In genomic region chr1:48789903-48790302, GRCh38 we compare ENCODE assay signal across 13 cellular contexts. TPM values are rescaled to one million over a fixed set of nuclear protein-coding genes. Genes with fewer than 3 reads are reported as not detected.
DNase-seq lines count a peak whose midpoint lies in the region; ATAC-seq, FAIRE-seq and TF ChIP-seq lines count a peak whose summit lies in the region.
"Had no signal": no experiment of that assay in that cellular context is flagged by ENCODE, and none has a peak within 500 bp of the region (broad histone marks: within the 10 kb centered on the region; RNA-seq: fewer than 3 reads in every experiment).

No MANE protein-coding gene starts in this region.

- FAIRE-seq in GM12878 (lab: Jason Lieb, UNC), result no peak
- FAIRE-seq: H1 had no signal

- RAD21 ChIA-PET in GM12878 (lab: Charles Lee; ENCODE audit: unreplicated experiment), result no interaction called here

- H3K4me1 ChIP-seq in BLaER1 (peaks cover 56% of the 10 kb centered on the region), GM12878 (ENCODE audit: control insufficient read depth, insufficient read depth, low read length) (no peaks in the 10 kb centered on the region), upper lobe of left lung (no peaks in the 10 kb centered on the region), tibial nerve (no peaks in the 10 kb centered on the region)

- CTCF ChIA-PET in GM12878 (lab: Yijun Ruan, JAX), result no interaction called here

- TF ChIP-seq RAD21 in GM12878 (IDR thresholded peaks at IDR 0.05; ENCODE audit: insufficient read depth, low read depth, low read length), result no peak

- H4K20me1 ChIP-seq in BLaER1 (no peaks in the 10 kb centered on the region), GM12878 (ENCODE audit: control insufficient read depth, insufficient read depth) (no peaks in the 10 kb centered on the region)

- H3K9me3 ChIP-seq in BLaER1 (no peaks in the 10 kb centered on the region), GM12878 (replicated peaks; ENCODE audit: control insufficient read depth, insufficient read depth, low read length) (no peaks in the 10 kb centered on the region), upper lobe of left lung (no peaks in the 10 kb centered on the region), tibial nerve (no peaks in the 10 kb centered on the region)

- WGBS in GM12878 (ENCODE audit: insufficient coverage, insufficient replicate concordance, low lambda C conversion rate, missing lambda C conversion rate), result 39% methylated on average over 4 of the region's 4 CpGs
- 62 to 63% methylated on average over 4 of the region's 4 CpGs for WGBS in upper lobe of left lung, 2 donors
- 59 to 60% methylated on average over 4 of the region's 4 CpGs for WGBS in tibial nerve, 2 donors

- no peak overlapping the region for H2AFZ ChIP-seq in GM12878 (ENCODE audit: control insufficient read depth, low read depth, low read length)

- H3K27me3 ChIP-seq in BLaER1, result no peaks in the 10 kb centered on the region
- H3K27me3 ChIP-seq in GM12878 (replicated peaks in 1 of 2; ENCODE audit: control insufficient read depth in 2 of 2, insufficient read depth in 2 of 2, low read length in 1 of 2), result no peaks in the 10 kb centered on the region
- H3K27me3 ChIP-seq in upper lobe of left lung, result no peaks in the 10 kb centered on the region
- no peaks in the 10 kb centered on the region for H3K27me3 ChIP-seq in tibial nerve

- H3K36me3 ChIP-seq in BLaER1 (no peaks in the 10 kb centered on the region), GM12878 (ENCODE audit: control insufficient read depth in 2 of 2, insufficient read depth in 2 of 2, low read length in 1 of 2) (no peaks in the 10 kb centered on the region), upper lobe of left lung (no peaks in the 10 kb centered on the region), tibial nerve (no peaks in the 10 kb centered on the region)

- ATAC-seq in GM19351 (IDR thresholded peaks at IDR 0.05; ENCODE audit: unreplicated experiment), result peak; percentile 24
- ATAC-seq in HG03460 (IDR thresholded peaks at IDR 0.05; ENCODE audit: unreplicated experiment), result peak; percentile 23
- peak; percentile 35; the same call in 2 of the 3 replicates for ATAC-seq in GM12878
- no peak for ATAC-seq in upper lobe of left lung (ENCODE audit: low FRiP score in 2 of 2)
- no peak for ATAC-seq in HG02884 (IDR thresholded peaks at IDR 0.05; ENCODE audit: unreplicated experiment)
- ATAC-seq: right cardiac atrium had no signal

- SMC1A ChIA-PET in GM12878 (lab: Charles Lee; ENCODE audit: uncharacterized antibody, unreplicated experiment), result no interaction called here

- TF ChIP-seq CTCF in GM12878 (IDR thresholded peaks at IDR 0.05 in 2 of 3, conservative IDR thresholded peaks at IDR 0.05 in 1 of 3; ENCODE audit: control insufficient read depth in 2 of 3, extremely low read depth in 1 of 3, insufficient read depth in 1 of 3, low read depth in 3 of 3, low read length in 3 of 3) (no peak), upper lobe of left lung (IDR thresholded peaks at IDR 0.05) (no peak), tibial nerve (IDR thresholded peaks at IDR 0.05) (no peak)

- TF ChIP-seq POLR2A in GM12878 (IDR thresholded peaks at IDR 0.05; ENCODE audit: low read depth, low read length) (no peak), upper lobe of left lung (IDR thresholded peaks at IDR 0.05) (no peak), tibial nerve (IDR thresholded peaks at IDR 0.05) (no peak)

- intact Hi-C loops in GM12878 (cut with micrococcal nuclease; ENCODE audit: unreplicated experiment), result no loop called here

- H3K4me2 ChIP-seq in BLaER1 (peak overlapping the region; percentile 24; the same call in 1 of the 2 replicates), GM12878 (ENCODE audit: control insufficient read depth, insufficient read depth) (0 out of 2 replicates have a peak overlapping the region, but pooled peaks have one; percentile 12)

- DNase-seq in GM12878 (ENCODE audit: low read depth, low spot score), result no peak
- DNase-seq in upper lobe of left lung, result no peak
- no peak for DNase-seq in mesenteric fat pad (ENCODE audit: low spot score)
- DNase-seq in tibial nerve (ENCODE audit: low spot score in 2 of 2), result no peak
- DNase-seq: activated CD4-positive, alpha-beta memory T cell treated with anti-CD3 and anti-CD28 coated beads, Interleukin-2, amount 10 ng/mL, durations not matched to agents 7 days and 5 days; activated naive CD8-positive, alpha-beta T cell treated with anti-CD3 and anti-CD28 coated beads, Interleukin-2, amount 10 ng/mL, durations not matched to agents 7 days and 5 days; islet precursor cell; right cardiac atrium had no signal

- POLR2A ChIA-PET in GM12878 (lab: Charles Lee), result no interaction called here

- no peak overlapping the region for H3K4me3 ChIP-seq in BLaER1
- no peak overlapping the region for H3K4me3 ChIP-seq in GM12878
- H3K4me3 ChIP-seq in upper lobe of left lung, result no peak overlapping the region
- no peak overlapping the region for H3K4me3 ChIP-seq in tibial nerve

- H3K9ac ChIP-seq in BLaER1 (no peak overlapping the region; the same call in 1 of the 2 replicates), GM12878 (ENCODE audit: control insufficient read depth, insufficient read depth, low read length) (no peak overlapping the region)

- BruUV-seq in GM12878 (replicated peaks; lab: Mats Ljungman, UMichigan), result no TSS peak

- in situ Hi-C loops in GM12878 (cut with MboI), result no loop called here

- no peaks in the 10 kb centered on the region for H3K79me2 ChIP-seq in GM12878 (ENCODE audit: control insufficient read depth, insufficient read depth, low read length)

- TF ChIP-seq EP300 in GM12878 (IDR thresholded peaks at IDR 0.05; ENCODE audit: borderline replicate concordance in 1 of 2, control insufficient read depth in 1 of 2, low read depth in 2 of 2, low read length in 2 of 2) (no peak), upper lobe of left lung (IDR thresholded peaks at IDR 0.05) (no peak), tibial nerve (IDR thresholded peaks at IDR 0.05) (no peak)

- H3K27ac ChIP-seq in BLaER1, result peak overlapping the region; percentile 58
- no peak overlapping the region for H3K27ac ChIP-seq in GM12878 (ENCODE audit: control insufficient read depth, insufficient read depth)
- H3K27ac ChIP-seq in upper lobe of left lung, result no peak overlapping the region
- H3K27ac ChIP-seq in tibial nerve, result no peak overlapping the region

TF ChIP-seq in GM12878, 131 proteins besides CTCF, POLR2A, EP300 and RAD21 (continues in another document):
- TF ChIP-seq JUNB (IDR thresholded peaks at IDR 0.05) (no peak), ZNF24 (IDR thresholded peaks at IDR 0.05) (no peak), DPF2 (IDR thresholded peaks at IDR 0.05) (no peak), RUNX3 (IDR thresholded peaks at IDR 0.05; ENCODE audit: low read length) (no peak), ZSCAN29 (IDR thresholded peaks at IDR 0.05) (no peak), KAT2A (conservative IDR thresholded peaks at IDR 0.05; ENCODE audit: control insufficient read depth, low read depth, low read length) (no peak), ETV6 (conservative IDR thresholded peaks at IDR 0.05 in 1 of 2, IDR thresholded peaks at IDR 0.05 in 1 of 2; ENCODE audit: borderline replicate concordance in 1 of 2, low read depth in 1 of 2) (no peak), RBBP5 (conservative IDR thresholded peaks at IDR 0.05) (no peak), SIN3A (IDR thresholded peaks at IDR 0.05; ENCODE audit: low read depth, low read length) (no peak), KLF5 (IDR thresholded peaks at IDR 0.05; ENCODE audit: partially characterized antibody) (no peak), MAX (IDR thresholded peaks at IDR 0.05; ENCODE audit: low read depth, low read length) (no peak), ATF7 (IDR thresholded peaks at IDR 0.05; ENCODE audit: low read depth) (no peak), NFYA (IDR thresholded peaks at IDR 0.05; ENCODE audit: borderline replicate concordance, low read depth, low read length) (no peak), MYC (IDR thresholded peaks at IDR 0.05; ENCODE audit: insufficient read depth, insufficient read length, insufficient replicate concordance, low read length, severe bottlenecking) (no peak), SMARCA5 (IDR thresholded peaks at IDR 0.05) (no peak)

RNA-seq across cellular contexts. Expression of gene BEND5, which starts 13.2 kb away (rescaled TPM):
- 0.27 TPM in 1 of 2 replicates, not detected in the other for total RNA-seq in GM12878 (2013; cell fraction: nucleolus; rRNA removed)
- not detected in 2 replicates for total RNA-seq in GM12878 (2014; rRNA removed)
- total RNA-seq in GM12878 (2014; rRNA removed; fragmentation: Illumina TruSeq; extraction: Trizol), result not detected in 2 replicates
- total RNA-seq in GM12878 (2021), result not detected in 2 replicates
- polyA plus RNA-seq in GM12878 (2011; ENCODE audit: low read depth), result 0.81 TPM
- 0.12 and 0.26 TPM in 2 replicates for polyA plus RNA-seq in GM12878 (2011; rRNA removed)
- 0.15 and 0.33 TPM in 2 replicates for polyA plus RNA-seq in GM12878 (2011; cell fraction: cytosol; rRNA removed)
- polyA plus RNA-seq in GM12878 (2011; cell fraction: nucleus; rRNA removed), result 0.16 and 0.19 TPM in 2 replicates
- 0.74 and 1.0 TPM in 2 replicates for polyA plus RNA-seq in GM12878 (2012)
- polyA plus RNA-seq in GM12878 (2014; fragmentation: Illumina TruSeq; extraction: Trizol), result not detected in 2 replicates
- not detected for polyA plus RNA-seq in GM12878 (2014; fragmentation: Nextera tagmentation; extraction: Ambion mirVana)
- not detected in 2 replicates for polyA plus RNA-seq in GM12878 (2014; rRNA removed)
- polyA plus RNA-seq in GM12878 (2016; fragmentation: Nextera tagmentation; extraction: Ambion mirVana), result not detected
- polyA minus RNA-seq in GM12878 (2011; rRNA and poly(A)+ RNA removed), result 0.15 and 0.66 TPM in 2 replicates
- polyA minus RNA-seq in GM12878 (2011; cell fraction: cytosol; rRNA and poly(A)+ RNA removed), result not detected in 2 replicates
- polyA minus RNA-seq in GM12878 (2011; cell fraction: nucleus; rRNA and poly(A)+ RNA removed), result 0.48 TPM in 1 of 2 replicates, not detected in the other
- total RNA-seq in upper lobe of left lung, result 10 to 100 TPM in 1 of 6 donors, 1 to 10 TPM in 4, not detected in 1; 1.7 to 14.5 (median 3.7) TPM
- 1.5 TPM for total RNA-seq in mesenteric fat pad
- total RNA-seq in tibial nerve, result 1 to 10 TPM; 1.5 to 4.7 (median 2.8) TPM

Comparison
In these comparisons a context has a peak if more than half of its experiments do, and no peak if none do; other contexts are left out.
1. ATAC-seq: peak in GM19351 (single experiment), HG03460 (single experiment) and GM12878 (single experiment); none in upper lobe of left lung (0 of 2) and HG02884 (single experiment).